In genomic region chr16:27918755-27919154, GRCh38 we compare ENCODE assay signal across 1 cellular context.
TF ChIP-seq lines count a peak whose summit lies in the region.

No MANE protein-coding gene starts in this region.

TF ChIP-seq in GM23338, 12 proteins besides CTCF, POLR2A, EP300 and RAD21 (continued from another document):
- TF ChIP-seq ZNF462 (CRISPR knock-in tag; IDR thresholded peaks at IDR 0.05) (no peak), ZNF114 (CRISPR knock-in tag; IDR thresholded peaks at IDR 0.05) (no peak), ETS1 (IDR thresholded peaks at IDR 0.05) (no peak), EZH2phosphoT487 (IDR thresholded peaks at IDR 0.05; ENCODE audit: unreplicated experiment) (no peak), STAT1 (IDR thresholded peaks at IDR 0.05; ENCODE audit: unreplicated experiment) (no peak), ZNF331 (CRISPR knock-in tag; IDR thresholded peaks at IDR 0.05; ENCODE audit: low read depth) (no peak), REST (IDR thresholded peaks at IDR 0.05; ENCODE audit: unreplicated experiment) (no peak), EZH2 (IDR thresholded peaks at IDR 0.05; ENCODE audit: low read depth, unreplicated experiment) (no peak), CREB1 (CRISPR knock-in tag; IDR thresholded peaks at IDR 0.05; ENCODE audit: low read depth) (no peak)
